ENCODE assay signal across 1 cellular context in genomic region chr4:23312686-23313085, GRCh38.
TF ChIP-seq lines count a peak whose summit lies in the region.

No MANE protein-coding gene starts in this region.

TF ChIP-seq in K562, 482 proteins besides CTCF, POLR2A, EP300 and RAD21 (continued from another document):
- TF ChIP-seq ZNF316 (IDR thresholded peaks at IDR 0.05) (peak; percentile 82), ZNF583 (CRISPR knock-in tag; IDR thresholded peaks at IDR 0.05) (no peak), TARDBP (IDR thresholded peaks at IDR 0.05) (no peak), GATA2 (CRISPR knock-in tag; IDR thresholded peaks at IDR 0.05) (no peak), ZNF263 (CRISPR knock-in tag; IDR thresholded peaks at IDR 0.05; ENCODE audit: borderline replicate concordance) (no peak), TEAD1 (CRISPR knock-in tag; IDR thresholded peaks at IDR 0.05) (no peak)
